Comparison of ENCODE assay signal across 8 cellular contexts in genomic region chr13:46992383-46992952, GRCh38.
DNase-seq lines count a peak whose midpoint lies in the region; ATAC-seq and TF ChIP-seq lines count a peak whose summit lies in the region.

No MANE protein-coding gene starts in this region.

- H3K27ac ChIP-seq in GM23338 (ENCODE audit: low read depth) = no peak overlapping the region
- H3K27ac ChIP-seq in OCI-LY3 (ENCODE audit: low read length) = no peak overlapping the region
- H3K27ac ChIP-seq in CD4-positive, alpha-beta memory T cell (ENCODE audit: low read depth, low read length) = no peak overlapping the region

- CTCF ChIA-PET in Caco-2 (lab: Charles Lee) = interaction anchor here (1.4 kb wide), 1 partner anchor 30 kb away, joined by 6 read pairs; no protein-coding TSS in a partner anchor
- CTCF ChIA-PET in CD4-positive, alpha-beta memory T cell (lab: Charles Lee; ENCODE audit: partially characterized antibody) = no interaction called here

- POLR2A ChIA-PET in Caco-2 (lab: Charles Lee) = no interaction called here
- POLR2A ChIA-PET in CD4-positive, alpha-beta memory T cell (lab: Charles Lee; ENCODE audit: partially characterized antibody) = no interaction called here

- no TSS peak for BruUV-seq in Caco-2 (replicated peaks; lab: Mats Ljungman, UMichigan)

- H3K36me3 Mint-ChIP-seq in Caco-2 (ENCODE audit: insufficient read depth, unreplicated experiment) = no peaks in the 10 kb centered on the region
- no peaks in the 10 kb centered on the region for H3K36me3 Mint-ChIP-seq in GM23338 (ENCODE audit: low read depth)
- no peaks in the 10 kb centered on the region for H3K36me3 Mint-ChIP-seq in CD4-positive, alpha-beta memory T cell

- DNase-seq in Caco-2 = peak in 1 of 2 experiments; percentile 35
- peak; percentile 31 for DNase-seq in GM23338 (ENCODE audit: low spot score)
- peak; percentile 11 for DNase-seq in fibroblast of the aortic adventitia (ENCODE audit: low read depth)
- DNase-seq in stimulated activated naive CD8-positive, alpha-beta T cell treated with anti-CD3 and anti-CD28 coated beads, Interleukin-15, amount 100 ng/mL, for 72 hours = no peak
- DNase-seq in CD4-positive, alpha-beta memory T cell = no peak

- no peaks in the 10 kb centered on the region for H4K20me1 ChIP-seq in GM23338 (replicated peaks; ENCODE audit: insufficient read depth)
- no peaks in the 10 kb centered on the region for H4K20me1 ChIP-seq in OCI-LY3 (ENCODE audit: insufficient read depth, low read length)

- H3K4me3 Mint-ChIP-seq in Caco-2 (ENCODE audit: unreplicated experiment) (no peak overlapping the region), GM23338 (no peak overlapping the region)
- no peak overlapping the region for H3K4me3 Mint-ChIP-seq in stimulated activated naive CD8-positive, alpha-beta T cell treated with anti-CD3 and anti-CD28 coated beads, Interleukin-15, amount 100 ng/mL, for 72 hours
- H3K4me3 Mint-ChIP-seq in CD4-positive, alpha-beta memory T cell = no peak overlapping the region

- peaks cover 13% of the 10 kb centered on the region for H3K27me3 Mint-ChIP-seq in Caco-2 (ENCODE audit: insufficient read depth, unreplicated experiment)
- H3K27me3 Mint-ChIP-seq in GM23338 (ENCODE audit: insufficient read depth, low read depth, poor library complexity) = no peaks in the 10 kb centered on the region
- H3K27me3 Mint-ChIP-seq in stimulated activated naive CD8-positive, alpha-beta T cell treated with anti-CD3 and anti-CD28 coated beads, Interleukin-15, amount 100 ng/mL, for 72 hours = peaks cover 16% of the 10 kb centered on the region
- peaks cover 2 to 9% of the 10 kb centered on the region in 2 donors for H3K27me3 Mint-ChIP-seq in CD4-positive, alpha-beta memory T cell

- H3K27ac Mint-ChIP-seq in Caco-2 (ENCODE audit: unreplicated experiment) = no peak overlapping the region
- no peak overlapping the region for H3K27ac Mint-ChIP-seq in GM23338
- peak overlapping the region in 1 of 2 donors; percentile 22 for H3K27ac Mint-ChIP-seq in stimulated activated naive CD8-positive, alpha-beta T cell treated with anti-CD3 and anti-CD28 coated beads, Interleukin-15, amount 100 ng/mL, for 72 hours
- no peak overlapping the region for H3K27ac Mint-ChIP-seq in CD4-positive, alpha-beta memory T cell

- H3K4me1 Mint-ChIP-seq in Caco-2 (ENCODE audit: low read depth, unreplicated experiment) (no peaks in the 10 kb centered on the region), GM23338 (no peaks in the 10 kb centered on the region)
- no peaks in the 10 kb centered on the region for H3K4me1 Mint-ChIP-seq in stimulated activated naive CD8-positive, alpha-beta T cell treated with anti-CD3 and anti-CD28 coated beads, Interleukin-15, amount 100 ng/mL, for 72 hours
- H3K4me1 Mint-ChIP-seq in CD4-positive, alpha-beta memory T cell = no peaks in the 10 kb centered on the region

- no peaks in the 10 kb centered on the region for H3K4me1 ChIP-seq in Caco-2
- H3K4me1 ChIP-seq in GM23338 (ENCODE audit: insufficient read depth) = no peaks in the 10 kb centered on the region
- H3K4me1 ChIP-seq in OCI-LY3 (ENCODE audit: low read length) = peaks cover 14% of the 10 kb centered on the region
- H3K4me1 ChIP-seq in CD4-positive, alpha-beta memory T cell (ENCODE audit: insufficient read depth, low read length) = no peaks in the 10 kb centered on the region

- H3K4me2 ChIP-seq in GM23338 = no peak overlapping the region
- H3K4me2 ChIP-seq in OCI-LY3 (ENCODE audit: low read length) = no peak overlapping the region

- H3K9me2 ChIP-seq in GM23338 (ENCODE audit: insufficient read depth) = peaks cover 10% of the 10 kb centered on the region

- H2AFZ ChIP-seq in GM23338 = no peak overlapping the region
- H2AFZ ChIP-seq in OCI-LY3 (ENCODE audit: low read depth, low read length) = no peak overlapping the region

- H3F3A ChIP-seq in GM23338 (replicated peaks; ENCODE audit: low read depth) = no peaks in the 10 kb centered on the region

- H3K36me3 ChIP-seq in Caco-2 (ENCODE audit: control insufficient read depth, insufficient read depth, low read length) (no peaks in the 10 kb centered on the region), GM23338 (ENCODE audit: insufficient read depth) (no peaks in the 10 kb centered on the region), OCI-LY3 (replicated peaks; ENCODE audit: low read depth, low read length) (no peaks in the 10 kb centered on the region)
- H3K36me3 ChIP-seq in CD4-positive, alpha-beta memory T cell (ENCODE audit: insufficient read depth, low read length) = no peaks in the 10 kb centered on the region

- H3K79me2 ChIP-seq in GM23338 (replicated peaks; ENCODE audit: insufficient read depth) (no peaks in the 10 kb centered on the region), OCI-LY3 (ENCODE audit: low read length) (no peaks in the 10 kb centered on the region)

- TF ChIP-seq CTCF in Caco-2 (IDR thresholded peaks at IDR 0.05; ENCODE audit: insufficient read depth in 1 of 2, low read depth in 1 of 2, low read length in 1 of 2, severe bottlenecking in 1 of 2, unreplicated experiment in 1 of 2) (peak; percentile 45 to 48), GM23338 (conservative IDR thresholded peaks at IDR 0.05; ENCODE audit: low read depth in 2 of 2) (peak; percentile 33 to 49), OCI-LY3 (IDR thresholded peaks at IDR 0.05; ENCODE audit: low read depth, low read length) (peak; percentile 59), fibroblast of the aortic adventitia (IDR thresholded peaks at IDR 0.05; ENCODE audit: insufficient read depth, low read length) (peak; percentile 41)

- ATAC-seq in GM23338 = no peak
- ATAC-seq in stimulated activated naive CD8-positive, alpha-beta T cell treated with anti-CD3 and anti-CD28 coated beads, Interleukin-15, amount 100 ng/mL, for 72 hours = no peak
- ATAC-seq in GM18502 (IDR thresholded peaks at IDR 0.05; ENCODE audit: poor library complexity, unreplicated experiment) = no peak
- ATAC-seq in GM21737 (IDR thresholded peaks at IDR 0.05; ENCODE audit: unreplicated experiment) = no peak

- H3K9ac ChIP-seq in OCI-LY3 (ENCODE audit: low read length) = no peak overlapping the region

- H3K27me3 ChIP-seq in Caco-2 (replicated peaks; ENCODE audit: control insufficient read depth, insufficient read depth, low read length) (no peaks in the 10 kb centered on the region; the same call in 1 of the 2 replicates), GM23338 (ENCODE audit: insufficient read depth) (no peaks in the 10 kb centered on the region), OCI-LY3 (ENCODE audit: low read depth, low read length) (peaks cover 2% of the 10 kb centered on the region; the same call in 1 of the 2 replicates)
- no peaks in the 10 kb centered on the region for H3K27me3 ChIP-seq in CD4-positive, alpha-beta memory T cell (ENCODE audit: insufficient read depth, low read length)

- no peaks in the 10 kb centered on the region for H3K9me3 Mint-ChIP-seq in Caco-2 (ENCODE audit: unreplicated experiment)
- no peaks in the 10 kb centered on the region for H3K9me3 Mint-ChIP-seq in GM23338
- H3K9me3 Mint-ChIP-seq in stimulated activated naive CD8-positive, alpha-beta T cell treated with anti-CD3 and anti-CD28 coated beads, Interleukin-15, amount 100 ng/mL, for 72 hours = no peaks in the 10 kb centered on the region
- peaks cover 0 to 5% (median 0%) of the 10 kb centered on the region in 8 donors for H3K9me3 Mint-ChIP-seq in CD4-positive, alpha-beta memory T cell

- H3K4me3 ChIP-seq in Caco-2 (ENCODE audit: low read depth, low read length) = no peak overlapping the region
- H3K4me3 ChIP-seq in GM23338 = no peak overlapping the region
- H3K4me3 ChIP-seq in OCI-LY3 (ENCODE audit: low read length) = no peak overlapping the region
- H3K4me3 ChIP-seq in fibroblast of the aortic adventitia (ENCODE audit: low read depth, low read length) = no peak overlapping the region
- no peak overlapping the region for H3K4me3 ChIP-seq in CD4-positive, alpha-beta memory T cell (ENCODE audit: low read length in 2 of 2)

- no peaks in the 10 kb centered on the region for H3K9me3 ChIP-seq in Caco-2
- no peaks in the 10 kb centered on the region for H3K9me3 ChIP-seq in OCI-LY3 (ENCODE audit: insufficient read depth, low read length)
- no peaks in the 10 kb centered on the region for H3K9me3 ChIP-seq in CD4-positive, alpha-beta memory T cell (ENCODE audit: control insufficient read depth in 1 of 2, low read length in 2 of 2)

- intact Hi-C loops in Caco-2 (cut with micrococcal nuclease; ENCODE audit: unreplicated experiment) = no loop called here
- intact Hi-C loops in CD4-positive, alpha-beta memory T cell (cut with micrococcal nuclease) = no loop called here

TF ChIP-seq in GM23338, 12 proteins besides CTCF, POLR2A, EP300 and RAD21 (continues in another document):
- TF ChIP-seq ZNF114 (CRISPR knock-in tag; IDR thresholded peaks at IDR 0.05) = no peak
- no peak for TF ChIP-seq STAT1 (IDR thresholded peaks at IDR 0.05; ENCODE audit: unreplicated experiment)
- no peak for TF ChIP-seq EZH2 (IDR thresholded peaks at IDR 0.05; ENCODE audit: low read depth, unreplicated experiment)
- no peak for TF ChIP-seq ETS1 (IDR thresholded peaks at IDR 0.05)
- TF ChIP-seq POLR2AphosphoS5 (IDR thresholded peaks at IDR 0.05; ENCODE audit: low read depth) = no peak
- TF ChIP-seq EZH2phosphoT487 (IDR thresholded peaks at IDR 0.05; ENCODE audit: unreplicated experiment) = no peak

Comparison
In these comparisons a context has a peak if more than half of its experiments do, and no peak if none do; other contexts are left out.
1. DNase-seq: peak in GM23338 (single experiment) and fibroblast of the aortic adventitia (single experiment); none in stimulated activated naive CD8-positive, alpha-beta T cell treated with anti-CD3 and anti-CD28 coated beads, Interleukin-15, amount 100 ng/mL, for 72 hours (0 of 2) and CD4-positive, alpha-beta memory T cell (0 of 5).
2. Peak in every context shown above with its lines, with median percentiles within 50 percentile points of each other: CTCF ChIP-seq.